Comparison of ENCODE assay signal across 8 cellular contexts in genomic region chr3:194132465-194133358, GRCh38. TPM values are rescaled to one million over a fixed set of nuclear protein-coding genes. Genes with fewer than 3 reads are reported as not detected.
DNase-seq lines count a peak whose midpoint lies in the region; ATAC-seq and TF ChIP-seq lines count a peak whose summit lies in the region.
"Had no signal": no experiment of that assay in that cellular context is flagged by ENCODE, and none has a peak within 500 bp of the region (broad histone marks: within the 10 kb centered on the region; RNA-seq: fewer than 3 reads in every experiment).

No MANE protein-coding gene starts in this region.

- H3K27ac Mint-ChIP-seq in activated CD8-positive, alpha-beta T cell treated with anti-CD3 and anti-CD28 coated beads, Interleukin-2, amount 10 ng/mL, durations not matched to agents 7 days and 5 days = no peak overlapping the region

- H3K4me3 Mint-ChIP-seq in activated CD8-positive, alpha-beta T cell treated with anti-CD3 and anti-CD28 coated beads, Interleukin-2, amount 10 ng/mL, durations not matched to agents 7 days and 5 days = no peak overlapping the region

- H3K9me3 Mint-ChIP-seq in activated CD8-positive, alpha-beta T cell treated with anti-CD3 and anti-CD28 coated beads, Interleukin-2, amount 10 ng/mL, durations not matched to agents 7 days and 5 days (ENCODE audit: insufficient read depth) = no peaks in the 10 kb centered on the region

- peak overlapping the region; percentile 86 for H3K4me2 ChIP-seq in PC-9

- H3K36me3 Mint-ChIP-seq in activated CD8-positive, alpha-beta T cell treated with anti-CD3 and anti-CD28 coated beads, Interleukin-2, amount 10 ng/mL, durations not matched to agents 7 days and 5 days (ENCODE audit: low read depth) = no peaks in the 10 kb centered on the region

- ATAC-seq in psoas muscle = no peak
- no peak for ATAC-seq in activated CD8-positive, alpha-beta T cell treated with anti-CD3 and anti-CD28 coated beads, Interleukin-2, amount 10 ng/mL, durations not matched to agents 7 days and 5 days
- ATAC-seq: pancreas had no signal

- no peaks in the 10 kb centered on the region for H4K20me1 ChIP-seq in PC-9 (ENCODE audit: insufficient read depth)

- no peak overlapping the region for H2AFZ ChIP-seq in PC-9

- peaks cover 46% of the 10 kb centered on the region for H3K4me1 Mint-ChIP-seq in activated CD8-positive, alpha-beta T cell treated with anti-CD3 and anti-CD28 coated beads, Interleukin-2, amount 10 ng/mL, durations not matched to agents 7 days and 5 days (ENCODE audit: low read depth)

- peaks cover 6% of the 10 kb centered on the region; the same call in 1 of the 2 replicates for H3K27me3 ChIP-seq in H7 (ENCODE audit: control insufficient read depth, insufficient read depth, low read length)
- no peaks in the 10 kb centered on the region for H3K27me3 ChIP-seq in PC-9 (ENCODE audit: insufficient read depth, low read depth)
- no peaks in the 10 kb centered on the region for H3K27me3 ChIP-seq in psoas muscle (ENCODE audit: insufficient read depth in 3 of 3, low read length in 2 of 3)
- H3K27me3 ChIP-seq in suprapubic skin = no peaks in the 10 kb centered on the region
- H3K27me3 ChIP-seq: pancreas had no signal

- peaks cover 69% of the 10 kb centered on the region for H3K27me3 Mint-ChIP-seq in activated CD8-positive, alpha-beta T cell treated with anti-CD3 and anti-CD28 coated beads, Interleukin-2, amount 10 ng/mL, durations not matched to agents 7 days and 5 days (ENCODE audit: low read depth)

- CTCF ChIA-PET in PC-9 (lab: Charles Lee) = interaction anchor here (0.6 to 0.8 kb wide), 2 partner anchors 350 to 352 kb away, joined by 3 read pairs; no protein-coding TSS in a partner anchor
- CTCF ChIA-PET in activated CD8-positive, alpha-beta T cell treated with anti-CD3 and anti-CD28 coated beads, Interleukin-2, amount 10 ng/mL, durations not matched to agents 7 days and 5 days (lab: Charles Lee) = no interaction called here

- 75 to 85% (median 83%) methylated on average over 6 of the region's 6 CpGs for WGBS in psoas muscle, 3 donors
- WGBS in suprapubic skin = 62% methylated on average over 6 of the region's 6 CpGs

- no peaks in the 10 kb centered on the region for H3K9me2 ChIP-seq in PC-9 (ENCODE audit: insufficient read depth)

- H3K4me3 ChIP-seq in H7 (ENCODE audit: insufficient read depth, low read depth, low read length) (no peak overlapping the region), PC-9 (peak overlapping the region; percentile 53; the same call in 1 of the 2 replicates), epithelial cell of esophagus (ENCODE audit: low read length) (no peak overlapping the region), psoas muscle (no peak overlapping the region), suprapubic skin (no peak overlapping the region)

- POLR2A ChIA-PET in PC-9 (lab: Charles Lee; ENCODE audit: unreplicated experiment) = interaction anchor here (0.6 to 0.7 kb wide), 2 partner anchors 192 to 484 kb away, joined by 3 read pairs; no protein-coding TSS in a partner anchor
- POLR2A ChIA-PET in activated CD8-positive, alpha-beta T cell treated with anti-CD3 and anti-CD28 coated beads, Interleukin-2, amount 10 ng/mL, durations not matched to agents 7 days and 5 days (lab: Charles Lee) = no interaction called here

- intact Hi-C loops in PC-9 (cut with micrococcal nuclease; ENCODE audit: unreplicated experiment) = loop anchor here (5.0 kb wide), 2 partner anchors 205 to 540 kb away; partner anchors contain the start of gene OPA1
- intact Hi-C loops in psoas muscle (cut with DNase I) = loop anchor here in 1 of 2 donors (2.0 to 5.0 kb wide), 2 partner anchors 60 to 260 kb away; no protein-coding TSS in a partner anchor

- H3K36me3 ChIP-seq in H7 (replicated peaks; ENCODE audit: control insufficient read depth, insufficient read depth, low read length) (no peaks in the 10 kb centered on the region), PC-9 (ENCODE audit: low read depth) (peaks cover 12% of the 10 kb centered on the region), psoas muscle (ENCODE audit: insufficient read depth in 1 of 2, low read depth in 1 of 2) (no peaks in the 10 kb centered on the region), suprapubic skin (peaks cover 3% of the 10 kb centered on the region)
- H3K36me3 ChIP-seq: pancreas had no signal

- peak overlapping the region; percentile 81 for H3K27ac ChIP-seq in PC-9
- H3K27ac ChIP-seq in psoas muscle = peak overlapping the region; percentile 99
- H3K27ac ChIP-seq in suprapubic skin = no peak overlapping the region

- no TSS peak for BruUV-seq in PC-9 (replicated peaks; lab: Mats Ljungman, UMichigan)

- H3K79me2 ChIP-seq in PC-9 (ENCODE audit: low read depth) = peaks cover 24% of the 10 kb centered on the region

- peak; percentile 35 for DNase-seq in H7
- DNase-seq in PC-9 = peak; percentile 34 to 97
- peak; percentile 79 for DNase-seq in epithelial cell of esophagus (ENCODE audit: low read depth)
- DNase-seq in psoas muscle = no peak
- DNase-seq in suprapubic skin (ENCODE audit: low spot score in 2 of 2) = no peak
- no peak for DNase-seq in activated CD8-positive, alpha-beta T cell treated with anti-CD3 and anti-CD28 coated beads, Interleukin-2, amount 10 ng/mL, durations not matched to agents 7 days and 5 days
- no peak for DNase-seq in activated CD8-positive, alpha-beta memory T cell treated with anti-CD3 and anti-CD28 coated beads, Interleukin-2, amount 50 U/mL, for 4 hours

- TF ChIP-seq EP300 in suprapubic skin (IDR thresholded peaks at IDR 0.05) = no peak

- no peak for TF ChIP-seq CTCF in PC-9 (conservative IDR thresholded peaks at IDR 0.05)
- TF ChIP-seq CTCF in epithelial cell of esophagus (IDR thresholded peaks at IDR 0.05; ENCODE audit: insufficient read depth, low read depth, low read length, missing control alignments) = no peak
- no peak for TF ChIP-seq CTCF in psoas muscle (IDR thresholded peaks at IDR 0.05)
- TF ChIP-seq CTCF in suprapubic skin (IDR thresholded peaks at IDR 0.05) = no peak

- H3K9me3 ChIP-seq in PC-9 (ENCODE audit: insufficient read depth, low read depth) = no peaks in the 10 kb centered on the region
- H3K9me3 ChIP-seq in psoas muscle = no peaks in the 10 kb centered on the region
- H3K9me3 ChIP-seq in suprapubic skin = no peaks in the 10 kb centered on the region
- H3K9me3 ChIP-seq: pancreas had no signal

- TF ChIP-seq POLR2A in suprapubic skin (IDR thresholded peaks at IDR 0.05) = no peak

- H3F3A ChIP-seq in PC-9 (ENCODE audit: insufficient read depth, low read depth) = peaks cover 65% of the 10 kb centered on the region

- H3K4me1 ChIP-seq in PC-9 (replicated peaks; ENCODE audit: insufficient read depth) (peaks cover 58% of the 10 kb centered on the region), psoas muscle (peaks cover 27% of the 10 kb centered on the region), suprapubic skin (peaks cover 71% of the 10 kb centered on the region)

RNA-seq across cellular contexts. Expression of gene HES1, which starts 3.2 kb away (rescaled TPM):
- 49.4 and 70.9 TPM in 2 replicates for total RNA-seq in H7 (2014; rRNA removed; shearing (Covaris generic))
- total RNA-seq in PC-9 (2021) (66.5 and 97.8 TPM in 2 replicates), psoas muscle (10 to 100 TPM; 10.9 to 33.3 (median 23.9) TPM), suprapubic skin (100 to 1,000 TPM; 128 to 206 (median 154) TPM)
- 1 to 10 TPM; 6.5 to 8.3 (median 7.1) TPM for polyA plus RNA-seq in psoas muscle
- not detected for total RNA-seq in activated CD8-positive, alpha-beta T cell treated with anti-CD3 and anti-CD28 coated beads, Interleukin-2, amount 10 ng/mL, durations not matched to agents 7 days and 5 days

Comparison
In these comparisons a context has a peak if more than half of its experiments do, and no peak if none do; other contexts are left out.
1. DNase-seq: peak in H7 (single experiment), PC-9 (2 of 2) and epithelial cell of esophagus (single experiment); none in psoas muscle (0 of 2), suprapubic skin (0 of 2), activated CD8-positive, alpha-beta T cell treated with anti-CD3 and anti-CD28 coated beads, Interleukin-2, amount 10 ng/mL, durations not matched to agents 7 days and 5 days (single experiment) and activated CD8-positive, alpha-beta memory T cell treated with anti-CD3 and anti-CD28 coated beads, Interleukin-2, amount 50 U/mL, for 4 hours (single experiment).
2. RNA of gene HES1, which starts 3.2 kb away (total RNA-seq): 128 to 206 TPM in suprapubic skin, 49.4 to 70.9 TPM in H7, 66.5 to 97.8 TPM in PC-9 and 10.9 to 33.3 TPM in psoas muscle; not detected in activated CD8-positive, alpha-beta T cell treated with anti-CD3 and anti-CD28 coated beads, Interleukin-2, amount 10 ng/mL, durations not matched to agents 7 days and 5 days; every median in the first group is over 10 times any median in the second.